ENCODE assay signal across 1 cellular context in genomic region chr3:113698213-113698742, GRCh38.
TF ChIP-seq lines count a peak whose summit lies in the region.

No MANE protein-coding gene starts in this region.

TF ChIP-seq in IMR-90, 13 proteins besides CTCF, POLR2A, EP300 and RAD21:
- TF ChIP-seq BHLHE40 (IDR thresholded peaks at IDR 0.05; ENCODE audit: low read depth, low read length) (no peak), RCOR1 (IDR thresholded peaks at IDR 0.05; ENCODE audit: insufficient replicate concordance, low read length) (no peak), FOS (IDR thresholded peaks at IDR 0.05; ENCODE audit: low read depth, low read length) (no peak), MXI1 (IDR thresholded peaks at IDR 0.05; ENCODE audit: borderline replicate concordance, low read depth, low read length) (no peak), MAZ (IDR thresholded peaks at IDR 0.05; ENCODE audit: borderline replicate concordance, low read depth, low read length) (no peak), CHD1 (IDR thresholded peaks at IDR 0.05; ENCODE audit: low read depth, low read length) (no peak), NFE2L2 (IDR thresholded peaks at IDR 0.05; ENCODE audit: low read depth, low read length) (no peak), RFX5 (IDR thresholded peaks at IDR 0.05; ENCODE audit: low read depth, low read length) (no peak), SMC3 (IDR thresholded peaks at IDR 0.05; ENCODE audit: low read depth, low read length) (no peak), CEBPB (IDR thresholded peaks at IDR 0.05; ENCODE audit: low read depth, low read length) (no peak), MAFK (IDR thresholded peaks at IDR 0.05; ENCODE audit: low read depth, low read length) (no peak)
- TF ChIP-seq, protein P1, sequence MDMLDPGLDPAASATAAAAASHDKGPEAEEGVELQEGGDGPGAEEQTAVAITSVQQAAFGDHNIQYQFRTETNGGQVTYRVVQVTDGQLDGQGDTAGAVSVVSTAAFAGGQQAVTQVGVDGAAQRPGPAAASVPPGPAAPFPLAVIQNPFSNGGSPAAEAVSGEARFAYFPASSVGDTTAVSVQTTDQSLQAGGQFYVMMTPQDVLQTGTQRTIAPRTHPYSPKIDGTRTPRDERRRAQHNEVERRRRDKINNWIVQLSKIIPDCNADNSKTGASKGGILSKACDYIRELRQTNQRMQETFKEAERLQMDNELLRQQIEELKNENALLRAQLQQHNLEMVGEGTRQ (IDR thresholded peaks at IDR 0.05; ENCODE audit: low read depth, low read length), result no peak
- TF ChIP-seq, protein P2, sequence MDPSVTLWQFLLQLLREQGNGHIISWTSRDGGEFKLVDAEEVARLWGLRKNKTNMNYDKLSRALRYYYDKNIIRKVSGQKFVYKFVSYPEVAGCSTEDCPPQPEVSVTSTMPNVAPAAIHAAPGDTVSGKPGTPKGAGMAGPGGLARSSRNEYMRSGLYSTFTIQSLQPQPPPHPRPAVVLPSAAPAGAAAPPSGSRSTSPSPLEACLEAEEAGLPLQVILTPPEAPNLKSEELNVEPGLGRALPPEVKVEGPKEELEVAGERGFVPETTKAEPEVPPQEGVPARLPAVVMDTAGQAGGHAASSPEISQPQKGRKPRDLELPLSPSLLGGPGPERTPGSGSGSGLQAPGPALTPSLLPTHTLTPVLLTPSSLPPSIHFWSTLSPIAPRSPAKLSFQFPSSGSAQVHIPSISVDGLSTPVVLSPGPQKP (IDR thresholded peaks at IDR 0.05; ENCODE audit: borderline replicate concordance, low read depth, low read length), result no peak
